In the genomic region with DNA sequence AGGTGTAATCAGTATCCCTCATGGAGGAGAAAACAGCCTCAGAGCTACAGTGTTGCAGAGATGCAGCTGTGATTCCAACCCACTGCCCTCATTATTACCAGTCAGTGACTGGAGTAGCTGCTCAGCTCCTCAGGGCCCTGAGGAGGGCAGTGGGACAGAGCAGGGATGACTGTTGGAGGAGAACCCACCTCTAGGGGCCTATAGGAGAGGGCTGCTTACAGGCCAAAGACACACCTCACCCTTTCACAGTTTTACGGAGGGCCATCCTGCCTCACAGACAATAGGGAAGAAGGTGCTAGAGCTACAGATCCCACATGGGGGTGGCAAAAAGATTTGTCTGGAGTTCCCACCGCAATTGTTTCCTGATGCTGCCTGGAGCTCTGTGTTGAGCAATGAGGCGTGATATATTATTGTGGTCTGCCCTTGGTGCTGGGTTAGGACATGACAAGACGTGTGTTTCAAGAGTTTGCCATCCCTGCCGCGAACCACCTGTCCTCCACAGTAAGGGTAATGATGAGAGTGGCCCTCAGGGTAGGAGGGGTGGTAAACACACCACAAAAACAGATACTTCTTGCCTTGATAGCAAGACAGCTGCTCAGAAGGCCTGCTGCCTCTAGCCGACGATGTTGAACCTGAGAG, we compare ENCODE assay signal across 17 cellular contexts.
DNase-seq lines count a peak whose midpoint lies in the region; ATAC-seq and TF ChIP-seq lines count a peak whose summit lies in the region.
"Had no signal": no experiment of that assay in that cellular context is flagged by ENCODE, and none has a peak within 500 bp of the region (broad histone marks: within the 10 kb centered on the region; RNA-seq: fewer than 3 reads in every experiment).

No MANE protein-coding gene starts in this region.

- H3K4me3 ChIP-seq in cardiac muscle cell (no peak overlapping the region), endodermal cell (ENCODE audit: low read length) (no peak overlapping the region), sigmoid colon (no peak overlapping the region)
- H3K4me3 ChIP-seq: lung had no signal

- H3K27ac Mint-ChIP-seq in endodermal cell: no peak overlapping the region
- H3K27ac Mint-ChIP-seq: activated naive CD4-positive, alpha-beta T cell treated with anti-CD3 and anti-CD28 coated beads, Interleukin-2, amount 50 U/mL, for 72 hours; CD8-positive, alpha-beta memory T cell; natural killer cell had no signal

- H3K4me3 Mint-ChIP-seq in endodermal cell: no peak overlapping the region
- H3K4me3 Mint-ChIP-seq: activated T-cell treated with anti-CD3 and anti-CD28 coated beads, Interleukin-2, amount 50 U/mL, for 4 hours; CD8-positive, alpha-beta memory T cell; natural killer cell had no signal

- peaks cover 36% of the 10 kb centered on the region for H3K4me1 Mint-ChIP-seq in endodermal cell
- H3K4me1 Mint-ChIP-seq: CD8-positive, alpha-beta memory T cell; natural killer cell had no signal

- no peaks in the 10 kb centered on the region for H3K36me3 ChIP-seq in cardiac muscle cell
- H3K36me3 ChIP-seq in endodermal cell (ENCODE audit: control insufficient read depth, insufficient read depth, low read length): no peaks in the 10 kb centered on the region
- H3K36me3 ChIP-seq in sigmoid colon: no peaks in the 10 kb centered on the region

- no peaks in the 10 kb centered on the region for H3K27me3 ChIP-seq in cardiac muscle cell
- H3K27me3 ChIP-seq in endodermal cell (ENCODE audit: control insufficient read depth, insufficient read depth, low read length, poor library complexity, severe bottlenecking): no peaks in the 10 kb centered on the region
- H3K27me3 ChIP-seq in sigmoid colon: no peaks in the 10 kb centered on the region

- H3K4me1 ChIP-seq in cardiac muscle cell (ENCODE audit: low read depth) (peaks cover 61% of the 10 kb centered on the region), endodermal cell (ENCODE audit: control insufficient read depth, insufficient read depth, low read length) (peaks cover 19% of the 10 kb centered on the region), sigmoid colon (peaks cover 0 to 53% (median 49%) of the 10 kb centered on the region in 4 donors)

- intact Hi-C loops in Right ventricle myocardium superior (cut with DNase I) (no loop called here), sigmoid colon (cut with DNase I) (loop anchor here (10.0 kb wide), 1 partner anchor 117 kb away; no protein-coding TSS in a partner anchor)

- ATAC-seq in Right ventricle myocardium superior (ENCODE audit: poor library complexity) (no peak), HG02763 (IDR thresholded peaks at IDR 0.05; ENCODE audit: unreplicated experiment) (no peak)
- ATAC-seq: activated naive CD4-positive, alpha-beta T cell treated with anti-CD3 and anti-CD28 coated beads, Interleukin-2, amount 50 U/mL, for 72 hours; activated T-cell treated with anti-CD3 and anti-CD28 coated beads, Interleukin-2, amount 50 U/mL, for 4 hours; natural killer cell had no signal

- no peak for TF ChIP-seq CTCF in cardiac muscle cell (IDR thresholded peaks at IDR 0.05; ENCODE audit: low read depth, low read length)
- TF ChIP-seq CTCF in endodermal cell (conservative IDR thresholded peaks at IDR 0.05): peak; percentile 47
- TF ChIP-seq CTCF in sigmoid colon (IDR thresholded peaks at IDR 0.05): no peak

- 97 to 100% methylated on average over 5 to 8 of the region's 8 CpGs for WGBS in endodermal cell (ENCODE audit: insufficient coverage in 1 of 2, insufficient read length in 1 of 2), 2 experiments
- 89 to 94% methylated on average over 8 of the region's 8 CpGs for WGBS in sigmoid colon, 2 donors

- peaks cover 2% of the 10 kb centered on the region for H3K27me3 Mint-ChIP-seq in endodermal cell (ENCODE audit: insufficient read depth)

- H3K9me3 Mint-ChIP-seq in endodermal cell: no peaks in the 10 kb centered on the region
- H3K9me3 Mint-ChIP-seq: activated naive CD4-positive, alpha-beta T cell treated with anti-CD3 and anti-CD28 coated beads, Interleukin-2, amount 50 U/mL, for 72 hours; activated T-cell treated with anti-CD3 and anti-CD28 coated beads, Interleukin-2, amount 50 U/mL, for 4 hours; CD8-positive, alpha-beta memory T cell; natural killer cell had no signal

- H3K36me3 Mint-ChIP-seq in endodermal cell (ENCODE audit: low read depth): no peaks in the 10 kb centered on the region
- H3K36me3 Mint-ChIP-seq: activated naive CD4-positive, alpha-beta T cell treated with anti-CD3 and anti-CD28 coated beads, Interleukin-2, amount 50 U/mL, for 72 hours; CD8-positive, alpha-beta memory T cell; natural killer cell had no signal

- H3K9ac ChIP-seq in endodermal cell (ENCODE audit: extremely low read depth, low read length, poor library complexity, severe bottlenecking): no peak overlapping the region

- TF ChIP-seq EP300 in sigmoid colon (IDR thresholded peaks at IDR 0.05): no peak

- H3K27ac ChIP-seq in cardiac muscle cell: peak overlapping the region; percentile 64
- no peak overlapping the region for H3K27ac ChIP-seq in endodermal cell (ENCODE audit: low read depth, low read length)
- H3K27ac ChIP-seq in sigmoid colon: peak overlapping the region; percentile 85 to 96 (median 90)

- DNase-seq in cardiac muscle cell (ENCODE audit: low read depth in 1 of 2, low spot score in 1 of 2) (no peak), Right ventricle myocardium superior (no peak), NCI-H345 treated with DMSO at 0.1 percent for 48 hours (lab: John Stamatoyannopoulos, UW; ENCODE audit: unreplicated experiment) (peak; percentile 86), endodermal cell (peak; percentile 69), sigmoid colon (no peak), amniotic stem cell (lab: John Stamatoyannopoulos, UW) (no peak)
- DNase-seq in stimulated activated naive CD4-positive, alpha-beta T cell treated with Interleukin-2 at 50 U/mL for 16 hours (lab: John Stamatoyannopoulos, UW): no peak
- DNase-seq: activated CD4-positive, alpha-beta T cell treated with anti-CD3 and anti-CD28 coated beads, Interleukin-2, amount 50 U/mL, for 48 hours; activated T-cell treated with anti-CD3 and anti-CD28 coated beads, Interleukin-2, amount 50 U/mL, for 4 hours; CD8-positive, alpha-beta memory T cell; foreskin melanocyte; natural killer cell; NCI-H1105 treated with DMSO at 0.1 percent for 48 hours; NCI-H524 had no signal

- TF ChIP-seq POLR2A in sigmoid colon (IDR thresholded peaks at IDR 0.05): no peak

- H3K9me3 ChIP-seq in cardiac muscle cell (ENCODE audit: low read depth) (no peaks in the 10 kb centered on the region), endodermal cell (ENCODE audit: control insufficient read depth, low read length) (no peaks in the 10 kb centered on the region), sigmoid colon (no peaks in the 10 kb centered on the region)

Comparison
In these comparisons a context has a peak if more than half of its experiments do, and no peak if none do; other contexts are left out.
1. DNase-seq: peak in NCI-H345 treated with DMSO at 0.1 percent for 48 hours (single experiment) and endodermal cell (single experiment); none in cardiac muscle cell (0 of 2), Right ventricle myocardium superior (single experiment), sigmoid colon (single experiment), stimulated activated naive CD4-positive, alpha-beta T cell treated with Interleukin-2 at 50 U/mL for 16 hours (single experiment) and amniotic stem cell (single experiment).